13 cellular contexts compared by ENCODE assay signal in genomic region chr4:18980516-18981233, GRCh38.
DNase-seq lines count a peak whose midpoint lies in the region; ATAC-seq, FAIRE-seq and TF ChIP-seq lines count a peak whose summit lies in the region.
"Had no signal": no experiment of that assay in that cellular context is flagged by ENCODE, and none has a peak within 500 bp of the region (broad histone marks: within the 10 kb centered on the region; RNA-seq: fewer than 3 reads in every experiment).

No MANE protein-coding gene starts in this region.

- H4K8ac ChIP-seq in H1 (ENCODE audit: extremely low read depth, insufficient read depth, low read length) = no peak overlapping the region

- 0 out of 2 replicates have a peak overlapping the region, but pooled peaks have one; percentile 63 for H2BK15ac ChIP-seq in H1 (ENCODE audit: low read length)

- no peaks in the 10 kb centered on the region for H4K20me1 ChIP-seq in H1 (replicated peaks in 1 of 2; ENCODE audit: control insufficient read depth in 1 of 2, insufficient read depth in 2 of 2, low read length in 2 of 2)

- no peak overlapping the region for H3K23ac ChIP-seq in H1 (ENCODE audit: insufficient read length)

- no peak for TF ChIP-seq RAD21 in H1 (IDR thresholded peaks at IDR 0.05 in 1 of 2, conservative IDR thresholded peaks at IDR 0.05 in 1 of 2; ENCODE audit: low read depth in 2 of 2, low read length in 2 of 2)

- H2BK20ac ChIP-seq in H1 (ENCODE audit: low read length) = 0 out of 2 replicates have a peak overlapping the region, but pooled peaks have one; percentile 13

- intact Hi-C loops in testis (cut with DNase I; ENCODE audit: low total_unique reads) = no loop called here

- TF ChIP-seq POLR2A in H1 (IDR thresholded peaks at IDR 0.05; ENCODE audit: control extremely low read depth in 1 of 2, low read depth in 2 of 2, low read length in 2 of 2) (no peak), testis (IDR thresholded peaks at IDR 0.05) (no peak)

- TF ChIP-seq CTCF in H1 (IDR thresholded peaks at IDR 0.05; ENCODE audit: control extremely low read depth in 1 of 3, insufficient read depth in 1 of 3, low read depth in 1 of 3, low read length in 3 of 3) = no peak
- TF ChIP-seq CTCF in testis (IDR thresholded peaks at IDR 0.05) = no peak

- no peak overlapping the region for H4K5ac ChIP-seq in H1 (ENCODE audit: insufficient read length, low read depth, low read length)

- H3K9ac ChIP-seq in H1 (replicated peaks in 1 of 4; ENCODE audit: extremely low read depth in 1 of 4, low read depth in 3 of 4, low read length in 3 of 4) = no peak overlapping the region

- no peak for TF ChIP-seq EP300 in H1 (IDR thresholded peaks at IDR 0.05; ENCODE audit: borderline replicate concordance in 1 of 2, low read depth in 2 of 2, low read length in 2 of 2)

- no peak overlapping the region for H3K14ac ChIP-seq in H1 (ENCODE audit: insufficient read length)

- H2BK120ac ChIP-seq in H1 (replicated peaks; ENCODE audit: low read depth, low read length) = no peak overlapping the region

- no peak overlapping the region for H3K18ac ChIP-seq in H1 (ENCODE audit: extremely low read depth, low read length)

- WGBS in H1 (ENCODE audit: extremely low coverage in 1 of 2, insufficient coverage in 1 of 2, insufficient read length in 1 of 2, insufficient replicate concordance in 2 of 2, low coverage in 1 of 2, low lambda C conversion rate in 2 of 2, missing lambda C conversion rate in 1 of 2), 2 experiments = 86% methylated on average over 7 of the region's 7 CpGs; no CpG with 5 or more reads in 1 of the 2 experiments
- WGBS in testis, 2 donors = 83 to 84% methylated on average over 7 of the region's 7 CpGs

- H3K79me2 ChIP-seq in H1 (ENCODE audit: control insufficient read depth in 1 of 2, insufficient read depth in 2 of 2, low read length in 2 of 2) = no peaks in the 10 kb centered on the region

- H2AFZ ChIP-seq in H1 (ENCODE audit: low read length) = peak overlapping the region; percentile 97; the same call in 1 of the 2 replicates

- H3K9me3 ChIP-seq in H1 (ENCODE audit: insufficient read depth in 2 of 2, low read depth in 1 of 2, low read length in 1 of 2) (no peaks in the 10 kb centered on the region), testis (no peaks in the 10 kb centered on the region)

- no peak for DNase-seq in H1 (ENCODE audit: low read depth in 1 of 2, low spot score in 2 of 2)
- DNase-seq in NCI-H748 treated with DMSO at 0.1 percent for 48 hours (lab: John Stamatoyannopoulos, UW) = no peak
- no peak for DNase-seq in COLO668 (lab: John Stamatoyannopoulos, UW; ENCODE audit: unreplicated experiment)
- DNase-seq in testis = no peak
- DNase-seq in C1 segment of cervical spinal cord (lab: John Stamatoyannopoulos, UW) = no peak
- DNase-seq: activated T-cell treated with anti-CD3 and anti-CD28 coated beads, Interleukin-2, amount 50 U/mL, for 4 hours; brain microvascular endothelial cell; CD8-positive, alpha-beta T cell; erythroblast; NCI-H1092 had no signal

- H4K91ac ChIP-seq in H1 (replicated peaks; ENCODE audit: insufficient read length, low read length) = no peak overlapping the region

- FAIRE-seq in H1 (lab: Jason Lieb, UNC) = no peak

- no peak overlapping the region for H3K4ac ChIP-seq in H1 (replicated peaks; ENCODE audit: insufficient read length, low read depth, low read length)

- no peak overlapping the region for H2BK5ac ChIP-seq in H1 (ENCODE audit: low read depth, low read length)

- H3K4me1 ChIP-seq in H1 (replicated peaks in 1 of 4; ENCODE audit: control insufficient read depth in 3 of 4, insufficient read depth in 4 of 4, low read length in 3 of 4) (no peaks in the 10 kb centered on the region), testis (no peaks in the 10 kb centered on the region)

- CTCF ChIA-PET in H1 (lab: Charles Lee; ENCODE audit: partially characterized antibody) = no interaction called here

- H3K4me3 ChIP-seq in H1 (ENCODE audit: extremely low read depth in 1 of 4, insufficient read depth in 2 of 4, low read depth in 3 of 4, low read length in 4 of 4) (no peak overlapping the region), testis (no peak overlapping the region)

- no peaks in the 10 kb centered on the region for H3K23me2 ChIP-seq in H1 (ENCODE audit: low read depth, low read length)

- POLR2A ChIA-PET in H1 (lab: Charles Lee; ENCODE audit: partially characterized antibody) = no interaction called here

- ATAC-seq in GM18867 (IDR thresholded peaks at IDR 0.05; ENCODE audit: unreplicated experiment) (peak; percentile 57), GM21825 (IDR thresholded peaks at IDR 0.05; ENCODE audit: unreplicated experiment) (peak; percentile 96), HG03457 (IDR thresholded peaks at IDR 0.05; ENCODE audit: unreplicated experiment) (peak; percentile 63)
- ATAC-seq: activated T-cell treated with anti-CD3 and anti-CD28 coated beads, Interleukin-2, amount 50 U/mL, for 4 hours; CD8-positive, alpha-beta T cell had no signal

- H3K27me3 ChIP-seq in H1 (replicated peaks in 1 of 4; ENCODE audit: control insufficient read depth in 3 of 4, extremely low read depth in 1 of 4, insufficient read depth in 3 of 4, low read length in 3 of 4) = no peaks in the 10 kb centered on the region
- H3K27me3 ChIP-seq in testis = no peaks in the 10 kb centered on the region
- H3K27me3 ChIP-seq: brain microvascular endothelial cell had no signal

- H3K4me2 ChIP-seq in H1 (ENCODE audit: insufficient read depth in 1 of 2, low read depth in 2 of 2, low read length in 2 of 2) = no peak overlapping the region

- no peak overlapping the region for H2BK12ac ChIP-seq in H1 (ENCODE audit: low read depth, low read length)

- H3K36me3 ChIP-seq in H1 (ENCODE audit: control insufficient read depth in 2 of 4, insufficient read depth in 4 of 4, low read length in 3 of 4) (no peaks in the 10 kb centered on the region), testis (ENCODE audit: low read depth, missing control alignments) (no peaks in the 10 kb centered on the region)
- H3K36me3 ChIP-seq: brain microvascular endothelial cell had no signal

- H3K27ac ChIP-seq in H1 (ENCODE audit: low read depth, low read length) (no peak overlapping the region), testis (no peak overlapping the region)
- H3K27ac ChIP-seq: brain microvascular endothelial cell had no signal

- H3K79me1 ChIP-seq in H1 (ENCODE audit: low read depth, low read length) = no peaks in the 10 kb centered on the region

- no peak overlapping the region for H3K56ac ChIP-seq in H1 (replicated peaks; ENCODE audit: insufficient read length, low read depth, low read length)

- no peak overlapping the region for H2AK5ac ChIP-seq in H1 (ENCODE audit: low read depth, low read length)

TF ChIP-seq in H1, 55 proteins besides CTCF, POLR2A, EP300 and RAD21:
- no peak for TF ChIP-seq TAF1 (IDR thresholded peaks at IDR 0.05; ENCODE audit: low read depth, low read length)
- no peak for TF ChIP-seq ZNF274 (IDR thresholded peaks at IDR 0.05; ENCODE audit: borderline replicate concordance, extremely low read depth, low read length)
- no peak for TF ChIP-seq MAFK (IDR thresholded peaks at IDR 0.05; ENCODE audit: low read depth, low read length)
- TF ChIP-seq RBBP5 (IDR thresholded peaks at IDR 0.05; ENCODE audit: borderline replicate concordance, low read depth, low read length) = no peak
- TF ChIP-seq JUN (IDR thresholded peaks at IDR 0.05; ENCODE audit: low read depth, low read length) = no peak
- TF ChIP-seq E2F6 (IDR thresholded peaks at IDR 0.05) = no peak
- TF ChIP-seq NRF1 (IDR thresholded peaks at IDR 0.05; ENCODE audit: low read depth, low read length) = no peak
- no peak for TF ChIP-seq CREB1 (IDR thresholded peaks at IDR 0.05)
- TF ChIP-seq PHF8 (conservative IDR thresholded peaks at IDR 0.05; ENCODE audit: low read depth, low read length) = no peak
- no peak for TF ChIP-seq EGR1 (IDR thresholded peaks at IDR 0.05; ENCODE audit: borderline replicate concordance, low read depth, low read length)
- no peak for TF ChIP-seq JUND (IDR thresholded peaks at IDR 0.05; ENCODE audit: low read length)
- TF ChIP-seq GTF2F1 (IDR thresholded peaks at IDR 0.05; ENCODE audit: borderline replicate concordance, low read depth, low read length) = no peak
- no peak for TF ChIP-seq TEAD4 (IDR thresholded peaks at IDR 0.05; ENCODE audit: low read depth, low read length)
- no peak for TF ChIP-seq SIX5 (IDR thresholded peaks at IDR 0.05; ENCODE audit: low read depth, low read length)
- no peak for TF ChIP-seq SUZ12 (IDR thresholded peaks at IDR 0.05; ENCODE audit: low read length)
